ENCODE assay signal across 1 cellular context in genomic region chr9:129175825-129176633, GRCh38.
TF ChIP-seq lines count a peak whose summit lies in the region.

No MANE protein-coding gene starts in this region.

TF ChIP-seq in HepG2, 621 proteins besides CTCF, POLR2A, EP300 and RAD21 (continued from another document and continues in another):
- TF ChIP-seq CSRNP1 (CRISPR knock-in tag; IDR thresholded peaks at IDR 0.05): peak; percentile 69; the same call in 1 of the 2 replicates
- TF ChIP-seq HDAC1 (CRISPR knock-in tag; IDR thresholded peaks at IDR 0.05): peak; percentile 49; the same call in 1 of the 2 replicates
- peak; percentile 12 for TF ChIP-seq ZNF687 (CRISPR knock-in tag; IDR thresholded peaks at IDR 0.05)
- TF ChIP-seq SRF (IDR thresholded peaks at IDR 0.05; ENCODE audit: low read depth, low read length): peak; percentile 49; the same call in 1 of the 2 replicates
- TF ChIP-seq ZNF7 (CRISPR knock-in tag; IDR thresholded peaks at IDR 0.05): peak; percentile 23; the same call in 1 of the 2 replicates
- TF ChIP-seq PAXIP1 (CRISPR knock-in tag; conservative IDR thresholded peaks at IDR 0.05): peak; percentile 67
- TF ChIP-seq MZF1 (CRISPR knock-in tag; IDR thresholded peaks at IDR 0.05; ENCODE audit: borderline replicate concordance): no peak
- peak; percentile 45; the same call in 1 of the 2 replicates for TF ChIP-seq ZNF768 (CRISPR knock-in tag; IDR thresholded peaks at IDR 0.05)
- TF ChIP-seq GPBP1L1 (CRISPR knock-in tag; IDR thresholded peaks at IDR 0.05): no peak
- peak; percentile 14; the same call in 1 of the 2 replicates for TF ChIP-seq DRAP1 (CRISPR knock-in tag; IDR thresholded peaks at IDR 0.05)
- TF ChIP-seq THAP11 (CRISPR knock-in tag; IDR thresholded peaks at IDR 0.05): peak; percentile 97
- TF ChIP-seq MTERF4 (CRISPR knock-in tag; IDR thresholded peaks at IDR 0.05): no peak
- peak; percentile 75 for TF ChIP-seq SALL1 (CRISPR knock-in tag; IDR thresholded peaks at IDR 0.05)
- TF ChIP-seq MAFG (CRISPR knock-in tag; IDR thresholded peaks at IDR 0.05): no peak
- TF ChIP-seq MEIS2 (CRISPR knock-in tag; IDR thresholded peaks at IDR 0.05): peak; percentile 46; the same call in 1 of the 2 replicates
- TF ChIP-seq ZIK1 (CRISPR knock-in tag; IDR thresholded peaks at IDR 0.05; ENCODE audit: borderline replicate concordance, low read depth): 0 out of 2 replicates have a peak, but pooled peaks have one; percentile 37
- peak; percentile 65; the same call in 1 of the 2 replicates for TF ChIP-seq SIN3A (IDR thresholded peaks at IDR 0.05; ENCODE audit: borderline replicate concordance, low read depth, low read length)
- no peak for TF ChIP-seq ZNF121 (CRISPR knock-in tag; IDR thresholded peaks at IDR 0.05)
- TF ChIP-seq BCL3 (CRISPR knock-in tag; IDR thresholded peaks at IDR 0.05): no peak
- TF ChIP-seq ZNF264 (CRISPR knock-in tag; IDR thresholded peaks at IDR 0.05): 0 out of 2 replicates have a peak, but pooled peaks have one; percentile 25
- TF ChIP-seq KAT8 (CRISPR knock-in tag; IDR thresholded peaks at IDR 0.05): peak; percentile 83
- TF ChIP-seq SNAPC5 (CRISPR knock-in tag; IDR thresholded peaks at IDR 0.05; ENCODE audit: borderline replicate concordance): 0 out of 2 replicates have a peak, but pooled peaks have one; percentile 12
- TF ChIP-seq HMGXB3 (CRISPR knock-in tag; IDR thresholded peaks at IDR 0.05; ENCODE audit: borderline replicate concordance): no peak
- 0 out of 2 replicates have a peak, but pooled peaks have one; percentile 32 for TF ChIP-seq TFE3 (CRISPR knock-in tag; IDR thresholded peaks at IDR 0.05)
- peak; percentile 39; the same call in 1 of the 2 replicates for TF ChIP-seq ZBTB7A (CRISPR knock-in tag; IDR thresholded peaks at IDR 0.05)
- TF ChIP-seq SOX6 (IDR thresholded peaks at IDR 0.05): no peak
- TF ChIP-seq SOX6 (CRISPR knock-in tag; IDR thresholded peaks at IDR 0.05): peak; percentile 71
- TF ChIP-seq TEAD3 (CRISPR knock-in tag; optimal IDR thresholded peaks at IDR 0.05; ENCODE audit: borderline replicate concordance): peak; percentile 53
- TF ChIP-seq AGO1 (IDR thresholded peaks at IDR 0.05; ENCODE audit: low read depth, low read length, poor library complexity, severe bottlenecking): peak; percentile 10
- TF ChIP-seq TAF1 (CRISPR knock-in tag; IDR thresholded peaks at IDR 0.05): peak; percentile 37; the same call in 1 of the 2 replicates
